In genomic region chr3:122397136-122397645, GRCh38 we compare ENCODE assay signal across 28 cellular contexts.
"Had no signal": no experiment of that assay in that cellular context is flagged by ENCODE, and none has a peak within 500 bp of the region (broad histone marks: within the 10 kb centered on the region; RNA-seq: fewer than 3 reads in every experiment).

No MANE protein-coding gene starts in this region.

- H3K9me3 ChIP-seq: adrenal gland, heart right ventricle, lower lobe of right lung, mucosa of descending colon, sigmoid colon, tibial nerve had no signal

- H3K27me3 ChIP-seq: adrenal gland, heart right ventricle, sigmoid colon, tibial nerve had no signal

- H3K27ac Mint-ChIP-seq: activated CD4-positive, alpha-beta memory T cell treated with anti-CD3 and anti-CD28 coated beads for 36 hours; activated T-helper 2 cell treated with anti-CD3 and anti-CD28 coated beads, Interferon-gamma antibody, Interleukin-2, Interleukin-4, amounts not matched to agents 10 μg/mL and 5 μg/mL and 100 μg/mL, durations not matched to agents 14 hours and 24 hours and 36 hours; natural killer cell treated with Interleukin-12 subunit alpha and Interleukin-12 subunit beta and Interleukin-15 and Interleukin-18, amount 100 ng/mL, for 72 hours; stimulated activated naive B cell treated with anti-CD40 and anti-IgM and Interleukin-4, amounts not matched to agents 10 μg/mL and 1 μg/mL and 100 μg/mL, for 72 hours; T-helper 1 cell treated with Interleukin-12 subunit alpha and Interleukin-12 subunit beta and Interleukin-4 antibody, amounts not matched to agents 30 μg/mL and 1 μg/mL, for 36 hours had no signal

- H3K36me3 ChIP-seq: adrenal gland, lower lobe of right lung, sigmoid colon, tibial nerve had no signal

- H3K36me3 Mint-ChIP-seq: natural killer cell treated with Interleukin-12 subunit alpha and Interleukin-12 subunit beta and Interleukin-15 and Interleukin-18, amount 100 ng/mL, for 72 hours had no signal

- ATAC-seq: activated T-cell treated with anti-CD3 and anti-CD28 coated beads, Interleukin-2, amount 50 U/mL, for 4 hours; heart right ventricle; left lobe of liver; lower lobe of right lung; mucosa of descending colon; natural killer cell treated with Interleukin-12 subunit alpha and Interleukin-12 subunit beta and Interleukin-15 and Interleukin-18, amount 100 ng/mL, for 72 hours had no signal

- H3K4me3 Mint-ChIP-seq: activated CD4-positive, alpha-beta memory T cell treated with anti-CD3 and anti-CD28 coated beads for 36 hours; activated naive CD4-positive, alpha-beta T cell treated with anti-CD3 and anti-CD28 coated beads, Interleukin-2, amount 50 U/mL, for 24 hours; activated T-cell treated with anti-CD3 and anti-CD28 coated beads, Interleukin-2, amount 50 U/mL, for 4 hours; brain; natural killer cell treated with Interleukin-12 subunit alpha and Interleukin-12 subunit beta and Interleukin-15 and Interleukin-18, amount 100 ng/mL, for 72 hours; stimulated activated naive B cell treated with anti-CD40 and anti-IgM and Interleukin-4, amounts not matched to agents 10 μg/mL and 1 μg/mL and 100 μg/mL, for 72 hours; T-helper 1 cell treated with Interleukin-12 subunit alpha and Interleukin-12 subunit beta and Interleukin-4 antibody, amounts not matched to agents 30 μg/mL and 1 μg/mL, for 36 hours had no signal

- H3K27me3 Mint-ChIP-seq: activated CD4-positive, alpha-beta memory T cell treated with anti-CD3 and anti-CD28 coated beads for 36 hours; activated naive CD4-positive, alpha-beta T cell treated with anti-CD3 and anti-CD28 coated beads, Interleukin-2, amount 50 U/mL, for 24 hours; brain; natural killer cell treated with Interleukin-12 subunit alpha and Interleukin-12 subunit beta and Interleukin-15 and Interleukin-18, amount 100 ng/mL, for 72 hours; stimulated activated naive B cell treated with anti-CD40 and anti-IgM and Interleukin-4, amounts not matched to agents 10 μg/mL and 1 μg/mL and 100 μg/mL, for 72 hours had no signal

- H3K9me3 Mint-ChIP-seq: activated CD4-positive, alpha-beta memory T cell treated with anti-CD3 and anti-CD28 coated beads for 36 hours; activated naive CD4-positive, alpha-beta T cell treated with anti-CD3 and anti-CD28 coated beads, Interleukin-2, amount 50 U/mL, for 24 hours; activated T-cell treated with anti-CD3 and anti-CD28 coated beads, Interleukin-2, amount 50 U/mL, for 4 hours; activated T-helper 2 cell treated with anti-CD3 and anti-CD28 coated beads, Interferon-gamma antibody, Interleukin-2, Interleukin-4, amounts not matched to agents 10 μg/mL and 5 μg/mL and 100 μg/mL, durations not matched to agents 14 hours and 24 hours and 36 hours; brain; natural killer cell treated with Interleukin-12 subunit alpha and Interleukin-12 subunit beta and Interleukin-15 and Interleukin-18, amount 100 ng/mL, for 72 hours; stimulated activated naive B cell treated with anti-CD40 and anti-IgM and Interleukin-4, amounts not matched to agents 10 μg/mL and 1 μg/mL and 100 μg/mL, for 72 hours; T-helper 1 cell treated with Interleukin-12 subunit alpha and Interleukin-12 subunit beta and Interleukin-4 antibody, amounts not matched to agents 30 μg/mL and 1 μg/mL, for 36 hours had no signal

- H3K27ac ChIP-seq: adrenal gland, heart right ventricle, lower lobe of right lung, sigmoid colon, tibial nerve, VCaP had no signal

- H3K4me2 ChIP-seq: smooth muscle cell had no signal

- DNase-seq: activated CD4-positive, alpha-beta memory T cell treated with anti-CD3 and anti-CD28 coated beads for 36 hours; activated CD4-positive, alpha-beta T cell treated with anti-CD3 and anti-CD28 coated beads for 4 hours; activated CD8-positive, alpha-beta memory T cell treated with anti-CD3 and anti-CD28 coated beads, Interleukin-2, amount 50 U/mL, for 4 hours; activated T-cell treated with anti-CD3 and anti-CD28 coated beads, Interleukin-2, amount 50 U/mL, for 4 hours; adrenal gland; aorta; foreskin melanocyte; heart right ventricle; kidney glomerular epithelial cell; lower lobe of right lung; mucosa of descending colon; posterior cingulate gyrus; sigmoid colon; stimulated activated CD4-positive, alpha-beta T cell treated with anti-CD3 and anti-CD28 coated beads, Interleukin-1b, Interleukin-23, amount 100 ng/mL, for 48 hours; stimulated activated CD4-positive, alpha-beta T cell treated with anti-CD3 and anti-CD28 coated beads, Interleukin-4, amount 100 ng/mL, for 4 hours; stimulated activated CD8-positive, alpha-beta memory T cell treated with anti-CD3 and anti-CD28 coated beads, Interleukin-4, amount 100 ng/mL, for 48 hours; stimulated activated naive B cell treated with anti-CD40 and anti-IgM and Interleukin-4, amounts not matched to agents 10 μg/mL and 1 μg/mL and 100 μg/mL, for 72 hours; SW 1271; T-helper 9 cell had no signal

- H3K4me3 ChIP-seq: adrenal gland, heart right ventricle, lower lobe of right lung, mucosa of descending colon, sigmoid colon, smooth muscle cell, tibial nerve had no signal
